8 cellular contexts compared by ENCODE assay signal in the genomic region with DNA sequence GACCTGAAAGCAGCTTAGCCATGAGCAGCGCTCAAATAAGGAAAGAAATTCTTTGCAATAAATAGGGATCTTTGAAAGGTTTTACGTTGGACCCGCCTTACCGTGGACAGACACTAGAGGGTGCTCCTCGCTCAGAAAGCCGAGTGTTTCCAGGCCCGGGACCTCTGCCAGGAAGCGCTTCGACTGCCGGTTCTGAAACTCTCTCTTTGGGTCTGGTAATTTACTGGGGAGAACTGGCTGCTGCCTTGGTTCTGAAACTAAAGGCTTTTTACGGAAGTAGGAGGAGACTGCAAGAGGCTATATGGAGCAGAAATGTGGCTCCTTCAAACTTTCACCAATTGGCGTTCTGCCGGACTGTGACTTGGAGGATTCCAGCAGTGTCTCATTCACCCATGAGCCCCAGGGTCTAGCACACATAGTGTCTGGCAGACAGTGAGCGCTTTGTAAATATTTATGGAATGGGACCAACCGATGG. TPM values are rescaled to one million over a fixed set of nuclear protein-coding genes. Genes with fewer than 3 reads are reported as not detected.
DNase-seq lines count a peak whose midpoint lies in the region; ATAC-seq and TF ChIP-seq lines count a peak whose summit lies in the region.

No MANE protein-coding gene starts in this region.

- H3K9me3 Mint-ChIP-seq in endothelial cell (ENCODE audit: unreplicated experiment) (no peaks in the 10 kb centered on the region), mesothelial cell of epicardium (no peaks in the 10 kb centered on the region)

- H3K27me3 Mint-ChIP-seq in endothelial cell (ENCODE audit: unreplicated experiment) (peaks cover 5% of the 10 kb centered on the region), mesothelial cell of epicardium (ENCODE audit: low read depth) (peaks cover 17% of the 10 kb centered on the region)

- H3K4me3 Mint-ChIP-seq in endothelial cell (ENCODE audit: unreplicated experiment) (peak overlapping the region; percentile 2), mesothelial cell of epicardium (peak overlapping the region; percentile 66)

- peak overlapping the region; percentile 6; the same call in 1 of the 2 replicates for H3K4me3 ChIP-seq in AG09309 (ENCODE audit: control insufficient read depth, low read depth, low read length)

- H3K27ac Mint-ChIP-seq in endothelial cell (ENCODE audit: unreplicated experiment) (no peak overlapping the region), mesothelial cell of epicardium (peak overlapping the region; percentile 7)

- H3K4me1 Mint-ChIP-seq in endothelial cell (ENCODE audit: unreplicated experiment) (no peaks in the 10 kb centered on the region), mesothelial cell of epicardium (no peaks in the 10 kb centered on the region)

- peak; percentile 90 for TF ChIP-seq CTCF in AG09309 (IDR thresholded peaks at IDR 0.05; ENCODE audit: control insufficient read depth, insufficient read depth, low read depth, low read length, missing control alignments)
- peak; percentile 89 for TF ChIP-seq CTCF in endothelial cell (IDR thresholded peaks at IDR 0.05; ENCODE audit: unreplicated experiment)
- peak; percentile 88 for TF ChIP-seq CTCF in mesothelial cell of epicardium (IDR thresholded peaks at IDR 0.05; ENCODE audit: unreplicated experiment)

- H3K36me3 Mint-ChIP-seq in endothelial cell (ENCODE audit: low read depth, unreplicated experiment) (no peaks in the 10 kb centered on the region), mesothelial cell of epicardium (no peaks in the 10 kb centered on the region)

- ATAC-seq in HG02885 (IDR thresholded peaks at IDR 0.05; ENCODE audit: poor library complexity, unreplicated experiment), result no peak

- DNase-seq in AG09309 (ENCODE audit: low read depth) (peak; percentile 21), H4 (ENCODE audit: low spot score) (peak; percentile 88), NCI-H774 (lab: John Stamatoyannopoulos, UW) (peak; percentile 81), endothelial cell (ENCODE audit: low spot score) (peak; percentile 79), mesothelial cell of epicardium (ENCODE audit: low spot score in 2 of 2, unreplicated experiment in 2 of 2) (peak; percentile 69 to 88)
- DNase-seq in activated CD8-positive, alpha-beta memory T cell treated with anti-CD3 and anti-CD28 coated beads for 48 hours (ENCODE audit: low read depth in 2 of 3, low spot score in 2 of 3), result peak; percentile 15 to 55 (median 42)
- peak; percentile 43 for DNase-seq in stimulated activated CD8-positive, alpha-beta memory T cell treated with anti-CD3 and anti-CD28 coated beads, Interleukin-12 subunit alpha, Interleukin-12 subunit beta, amount 100 ng/mL, for 4 hours (ENCODE audit: low read depth)

RNA-seq across cellular contexts. Expression of a gene that starts 45.6 kb away (rescaled TPM):
- 23.1 and 26.1 TPM in 2 replicates for total RNA-seq in H4 (2014; rRNA removed; shearing (Covaris generic))
- total RNA-seq in endothelial cell (ENCODE audit: unreplicated experiment) (0.49 TPM), mesothelial cell of epicardium (33.8 to 35.4 TPM (median 34.4 TPM) in 3 replicates)

RNA-seq across cellular contexts. Expression of a gene that starts 50.6 kb away (rescaled TPM):
- not detected in 2 replicates for total RNA-seq in H4 (2014; rRNA removed; shearing (Covaris generic))
- total RNA-seq in endothelial cell (ENCODE audit: unreplicated experiment), result not detected
- 14.0 to 16.8 TPM (median 15.2 TPM) in 3 replicates for total RNA-seq in mesothelial cell of epicardium

RNA-seq across cellular contexts. Expression of a gene that starts 51.3 kb away (rescaled TPM):
- total RNA-seq in H4 (2014; rRNA removed; shearing (Covaris generic)), result not detected in 2 replicates
- not detected for total RNA-seq in endothelial cell (ENCODE audit: unreplicated experiment)
- total RNA-seq in mesothelial cell of epicardium, result 7.3 to 8.5 TPM (median 7.9 TPM) in 3 replicates

RNA-seq across cellular contexts. Expression of a gene that starts 56.6 kb away (rescaled TPM):
- 1.2 and 6.3 TPM in 2 replicates for total RNA-seq in H4 (2014; rRNA removed; shearing (Covaris generic))
- total RNA-seq in endothelial cell (ENCODE audit: unreplicated experiment), result 0.15 TPM
- 75.7 to 82.4 TPM (median 78.8 TPM) in 3 replicates for total RNA-seq in mesothelial cell of epicardium

RNA-seq across cellular contexts. Expression of a gene that starts 56.8 kb away (rescaled TPM):
- total RNA-seq in H4 (2014; rRNA removed; shearing (Covaris generic)), result 3.3 and 3.8 TPM in 2 replicates
- not detected for total RNA-seq in endothelial cell (ENCODE audit: unreplicated experiment)
- 26.4 to 26.9 TPM (median 26.8 TPM) in 3 replicates for total RNA-seq in mesothelial cell of epicardium

Comparison
In these comparisons a context has a peak if more than half of its experiments do, and no peak if none do; other contexts are left out.
1. DNase-seq: peak in every context shown above with its lines; median percentile 88 in H4; 81 in NCI-H774; 79 in endothelial cell; 78 in mesothelial cell of epicardium; 43 in stimulated activated CD8-positive, alpha-beta memory T cell treated with anti-CD3 and anti-CD28 coated beads, Interleukin-12 subunit alpha, Interleukin-12 subunit beta, amount 100 ng/mL, for 4 hours; 42 in activated CD8-positive, alpha-beta memory T cell treated with anti-CD3 and anti-CD28 coated beads for 48 hours; 21 in AG09309.
2. RNA of a gene that starts 45.6 kb away (total RNA-seq): 33.8 to 35.4 TPM in mesothelial cell of epicardium and 23.1 to 26.1 TPM in H4; 0.49 TPM in endothelial cell (single experiment); every median in the first group is over 10 times any median in the second.
3. RNA of a gene that starts 50.6 kb away (total RNA-seq): 14.0 to 16.8 TPM in mesothelial cell of epicardium; not detected in endothelial cell (single experiment) and not detected in H4; every median in the first group is over 10 times any median in the second.
4. Peak in every context shown above with its lines, with median percentiles within 50 percentile points of each other: CTCF ChIP-seq.